ENCODE assay signal across 19 cellular contexts in genomic region chr10:97921581-97922377, GRCh38.
DNase-seq lines count a peak whose midpoint lies in the region; ATAC-seq and TF ChIP-seq lines count a peak whose summit lies in the region.
"Had no signal": no experiment of that assay in that cellular context is flagged by ENCODE, and none has a peak within 500 bp of the region (broad histone marks: within the 10 kb centered on the region; RNA-seq: fewer than 3 reads in every experiment).

No MANE protein-coding gene starts in this region.

- CTCF ChIA-PET in activated CD8-positive, alpha-beta memory T cell treated with anti-CD3 and anti-CD28 coated beads, Interleukin-2, amount 10 ng/mL, durations not matched to agents 7 days and 5 days (lab: Charles Lee), result interaction anchor here (1.2 to 1.3 kb wide), 2 partner anchors 10 to 119 kb away, joined by 3 read pairs; no protein-coding TSS in a partner anchor

- H3K4me1 Mint-ChIP-seq in chondrocyte (ENCODE audit: low read depth), result no peaks in the 10 kb centered on the region
- no peaks in the 10 kb centered on the region for H3K4me1 Mint-ChIP-seq in activated CD8-positive, alpha-beta memory T cell treated with anti-CD3 and anti-CD28 coated beads, Interleukin-2, amount 10 ng/mL, durations not matched to agents 7 days and 5 days

- DNase-seq in COR-L47 (lab: John Stamatoyannopoulos, UW) (peak; percentile 18), NCI-H1092 treated with DMSO at 0.1 percent for 48 hours (lab: John Stamatoyannopoulos, UW) (peak; percentile 77), chondrocyte (ENCODE audit: low spot score) (peak; percentile 36), medulla oblongata (ENCODE audit: extremely low spot score) (peak; percentile 36), NCI-H2227 treated with DMSO at 0.1 percent for 48 hours (lab: John Stamatoyannopoulos, UW) (no peak), neuronal stem cell (ENCODE audit: low spot score) (no peak), left lung (no peak)
- DNase-seq in activated CD8-positive, alpha-beta memory T cell treated with anti-CD3 and anti-CD28 coated beads, Interleukin-2, amount 10 ng/mL, durations not matched to agents 7 days and 5 days, result no peak
- DNase-seq: activated CD8-positive, alpha-beta memory T cell treated with anti-CD3 and anti-CD28 coated beads for 24 hours; activated gamma-delta T cell; KBM-7; left colon; naive B cell; NCI-H1436; NCI-H524 treated with DMSO at 0.1 percent for 48 hours; PC-9 had no signal

- no peaks in the 10 kb centered on the region for H3K36me3 ChIP-seq in neuronal stem cell (replicated peaks in 1 of 2; ENCODE audit: control insufficient read depth in 2 of 2, insufficient read depth in 2 of 2, low read length in 2 of 2)
- no peaks in the 10 kb centered on the region for H3K36me3 ChIP-seq in left lung
- H3K36me3 ChIP-seq: ascending aorta had no signal

- H3K4me3 Mint-ChIP-seq in chondrocyte (ENCODE audit: unreplicated experiment), result no peak overlapping the region
- no peak overlapping the region for H3K4me3 Mint-ChIP-seq in activated CD8-positive, alpha-beta memory T cell treated with anti-CD3 and anti-CD28 coated beads, Interleukin-2, amount 10 ng/mL, durations not matched to agents 7 days and 5 days
- H3K4me3 Mint-ChIP-seq: naive B cell had no signal

- H3K36me3 Mint-ChIP-seq in chondrocyte (ENCODE audit: low read depth), result no peaks in the 10 kb centered on the region
- H3K36me3 Mint-ChIP-seq in activated CD8-positive, alpha-beta memory T cell treated with anti-CD3 and anti-CD28 coated beads, Interleukin-2, amount 10 ng/mL, durations not matched to agents 7 days and 5 days, result no peaks in the 10 kb centered on the region

- no peak overlapping the region for H3K4me2 ChIP-seq in neuronal stem cell (ENCODE audit: insufficient read depth, low read length, poor library complexity, severe bottlenecking)
- H3K4me2 ChIP-seq: hepatocyte, PC-9 had no signal

- H3K9ac ChIP-seq in neuronal stem cell (ENCODE audit: low read depth, low read length, poor library complexity), result no peak overlapping the region

- peaks cover 0 to 12% (median 0%) of the 10 kb centered on the region in 3 experiments for H3K27me3 ChIP-seq in neuronal stem cell (ENCODE audit: control insufficient read depth in 3 of 3, insufficient read depth in 3 of 3, low read depth in 1 of 3, low read length in 3 of 3)
- peaks cover 0 to 26% of the 10 kb centered on the region in 2 donors for H3K27me3 ChIP-seq in left lung
- H3K27me3 ChIP-seq: ascending aorta had no signal

- H3K4me1 ChIP-seq in neuronal stem cell (ENCODE audit: control insufficient read depth in 2 of 2, insufficient read depth in 1 of 2, low read depth in 1 of 2, low read length in 2 of 2) (peaks cover 0 to 7% of the 10 kb centered on the region in 2 donors), left lung (no peaks in the 10 kb centered on the region)
- H3K4me1 ChIP-seq: ascending aorta had no signal

- no peak overlapping the region for H3K14ac ChIP-seq in neuronal stem cell (ENCODE audit: low read length)

- no peak overlapping the region for H3K27ac ChIP-seq in neuronal stem cell (replicated peaks; ENCODE audit: low read length)
- no peak overlapping the region for H3K27ac ChIP-seq in left lung
- H3K27ac ChIP-seq: ascending aorta, hepatocyte, PC-9 had no signal

- no peak overlapping the region for H2BK12ac ChIP-seq in neuronal stem cell (ENCODE audit: low read length)

- no peak overlapping the region for H4K8ac ChIP-seq in neuronal stem cell (ENCODE audit: low read depth, low read length)

- no peak overlapping the region for H3K27ac Mint-ChIP-seq in chondrocyte (ENCODE audit: unreplicated experiment)
- no peak overlapping the region for H3K27ac Mint-ChIP-seq in activated CD8-positive, alpha-beta memory T cell treated with anti-CD3 and anti-CD28 coated beads, Interleukin-2, amount 10 ng/mL, durations not matched to agents 7 days and 5 days
- H3K27ac Mint-ChIP-seq: naive B cell, progenitor cell of endocrine pancreas had no signal

- H3K23ac ChIP-seq in neuronal stem cell (ENCODE audit: low read depth, low read length, poor library complexity), result no peak overlapping the region

- no peak for ATAC-seq in left lung
- no peak for ATAC-seq in activated CD8-positive, alpha-beta memory T cell treated with anti-CD3 and anti-CD28 coated beads, Interleukin-2, amount 10 ng/mL, durations not matched to agents 7 days and 5 days
- ATAC-seq: left colon had no signal

- H3K9me3 ChIP-seq in neuronal stem cell (replicated peaks in 1 of 2; ENCODE audit: control insufficient read depth in 2 of 2, insufficient read depth in 1 of 2, low read depth in 1 of 2, low read length in 2 of 2) (peaks cover 0 to 1% of the 10 kb centered on the region in 2 donors), left lung (no peaks in the 10 kb centered on the region)
- H3K9me3 ChIP-seq: ascending aorta had no signal

- H2BK120ac ChIP-seq in neuronal stem cell (ENCODE audit: low read depth, low read length), result no peak overlapping the region

- no peak overlapping the region for H3K18ac ChIP-seq in neuronal stem cell (ENCODE audit: low read length)

- H3K9me3 Mint-ChIP-seq in chondrocyte (ENCODE audit: low read depth), result no peaks in the 10 kb centered on the region
- H3K9me3 Mint-ChIP-seq in activated CD8-positive, alpha-beta memory T cell treated with anti-CD3 and anti-CD28 coated beads, Interleukin-2, amount 10 ng/mL, durations not matched to agents 7 days and 5 days (ENCODE audit: low read depth), result no peaks in the 10 kb centered on the region

- TF ChIP-seq CTCF in chondrocyte (IDR thresholded peaks at IDR 0.05) (no peak), left lung (IDR thresholded peaks at IDR 0.05) (no peak)

- no peak overlapping the region for H3K4ac ChIP-seq in neuronal stem cell (ENCODE audit: low read length)

- H4K91ac ChIP-seq in neuronal stem cell (ENCODE audit: low read depth, low read length, poor library complexity), result no peak overlapping the region

- intact Hi-C loops in left lung (cut with DNase I), result no loop called here

- H2AK5ac ChIP-seq in neuronal stem cell (ENCODE audit: low read depth, low read length), result no peak overlapping the region

- H3K27me3 Mint-ChIP-seq in chondrocyte (ENCODE audit: low read depth), result peaks cover 64% of the 10 kb centered on the region
- peaks cover 20% of the 10 kb centered on the region for H3K27me3 Mint-ChIP-seq in activated CD8-positive, alpha-beta memory T cell treated with anti-CD3 and anti-CD28 coated beads, Interleukin-2, amount 10 ng/mL, durations not matched to agents 7 days and 5 days

- H2AFZ ChIP-seq in neuronal stem cell (ENCODE audit: low read length), result no peak overlapping the region
- H2AFZ ChIP-seq: hepatocyte, PC-9 had no signal

- H3K79me1 ChIP-seq in neuronal stem cell (ENCODE audit: low read depth, low read length), result no peaks in the 10 kb centered on the region

- H3K4me3 ChIP-seq in neuronal stem cell (ENCODE audit: low read length in 2 of 2), result no peak overlapping the region
- H3K4me3 ChIP-seq in left lung, result no peak overlapping the region
- H3K4me3 ChIP-seq: ascending aorta, hepatocyte, PC-9 had no signal

- WGBS in neuronal stem cell (ENCODE audit: extremely low coverage in 2 of 2, insufficient read length in 2 of 2, insufficient replicate concordance in 1 of 2), 2 donors, result no CpG with 5 or more reads among the region's 9 CpGs

- no peak overlapping the region for H2BK15ac ChIP-seq in neuronal stem cell (ENCODE audit: low read length)

- H2BK5ac ChIP-seq in neuronal stem cell (ENCODE audit: low read length), result no peak overlapping the region

Comparison
In these comparisons a context has a peak if more than half of its experiments do, and no peak if none do; other contexts are left out.
1. DNase-seq: peak in COR-L47 (single experiment), NCI-H1092 treated with DMSO at 0.1 percent for 48 hours (single experiment), chondrocyte (single experiment) and medulla oblongata (single experiment); none in NCI-H2227 treated with DMSO at 0.1 percent for 48 hours (single experiment), neuronal stem cell (single experiment), left lung (0 of 2) and activated CD8-positive, alpha-beta memory T cell treated with anti-CD3 and anti-CD28 coated beads, Interleukin-2, amount 10 ng/mL, durations not matched to agents 7 days and 5 days (single experiment).